In the genomic region with DNA sequence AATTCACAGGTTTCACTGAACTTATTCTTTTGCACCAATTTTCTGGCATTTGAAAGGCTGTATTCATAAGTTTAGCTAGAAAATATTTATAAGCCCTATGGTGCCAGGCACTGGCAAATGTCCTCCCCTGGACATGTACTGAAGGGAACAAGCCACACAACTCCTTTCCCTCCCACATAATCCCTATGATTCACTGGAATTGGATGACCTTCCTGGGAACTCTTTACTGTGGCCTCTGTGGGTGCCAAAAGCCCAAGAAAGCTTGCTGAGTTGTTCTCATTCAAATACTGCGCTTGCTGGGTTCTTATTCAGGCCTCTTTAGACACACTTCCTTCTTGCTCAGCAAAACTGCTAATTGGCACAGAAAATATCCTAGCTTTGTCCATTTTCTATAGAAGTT, we compare ENCODE assay signal across 11 cellular contexts.
DNase-seq lines count a peak whose midpoint lies in the region; ATAC-seq and TF ChIP-seq lines count a peak whose summit lies in the region.
"Had no signal": no experiment of that assay in that cellular context is flagged by ENCODE, and none has a peak within 500 bp of the region (broad histone marks: within the 10 kb centered on the region; RNA-seq: fewer than 3 reads in every experiment).

No MANE protein-coding gene starts in this region.

- H3K18ac ChIP-seq in mesenchymal stem cell (ENCODE audit: low read depth in 1 of 2, low read length in 2 of 2): no peak overlapping the region

- TF ChIP-seq CTCF in AG10803 (conservative IDR thresholded peaks at IDR 0.05; ENCODE audit: low read length) (no peak), LNCaP clone FGC (IDR thresholded peaks at IDR 0.05; ENCODE audit: control insufficient read depth, extremely low read depth, insufficient read depth) (no peak)

- H2BK5ac ChIP-seq in mesenchymal stem cell (ENCODE audit: low read depth, low read length, poor library complexity, severe bottlenecking): no peak overlapping the region

- no peaks in the 10 kb centered on the region for H3K9me3 ChIP-seq in mesenchymal stem cell (ENCODE audit: control insufficient read depth, low read length)

- no peak overlapping the region for H2AFZ ChIP-seq in mesenchymal stem cell (ENCODE audit: low read depth, low read length)

- H2BK15ac ChIP-seq in mesenchymal stem cell (ENCODE audit: low read depth, poor library complexity, severe bottlenecking): no peak overlapping the region

- ATAC-seq in stimulated activated naive CD8-positive, alpha-beta T cell treated with anti-CD3 and anti-CD28 coated beads, Interleukin-15, Interleukin-2, amounts not matched to agents 100 U/mL and 50 U/mL, for 24 hours: no peak
- ATAC-seq in HG02870 (IDR thresholded peaks at IDR 0.05; ENCODE audit: unreplicated experiment): no peak
- ATAC-seq: Panc1 had no signal

- DNase-seq in AG10803 (ENCODE audit: low read depth) (peak; percentile 82), LNCaP clone FGC (ENCODE audit: low read depth) (peak; percentile 11), dedifferentiated amniotic fluid mesenchymal stem cell (ENCODE audit: extremely low spot score) (peak; percentile 53), mesenchymal stem cell (peak; percentile 35), NCI-H2227 treated with DMSO at 0.1 percent for 48 hours (lab: John Stamatoyannopoulos, UW) (no peak), mucosa of gallbladder (ENCODE audit: low spot score) (no peak)
- DNase-seq in stimulated activated naive CD8-positive, alpha-beta T cell treated with anti-CD3 and anti-CD28 coated beads, Interleukin-15, Interleukin-2, amounts not matched to agents 100 U/mL and 50 U/mL, for 24 hours: no peak
- DNase-seq: activated B cell treated with CpG ODN at 0.5 μM for 24 hours, activated gamma-delta T cell had no signal

- no peak overlapping the region for H2AK5ac ChIP-seq in mesenchymal stem cell (ENCODE audit: low read length, severe bottlenecking)

- H3K9ac ChIP-seq in mesenchymal stem cell (ENCODE audit: low read length): peak overlapping the region; percentile 42

- H4K91ac ChIP-seq in mesenchymal stem cell (ENCODE audit: low read length): no peak overlapping the region

- no peaks in the 10 kb centered on the region for H3K27me3 ChIP-seq in mesenchymal stem cell (ENCODE audit: control insufficient read depth in 1 of 2, insufficient read depth in 1 of 2, low read length in 2 of 2)

- H3K14ac ChIP-seq in mesenchymal stem cell (ENCODE audit: low read length in 2 of 2): no peak overlapping the region

- 100% methylated on average over 1 of the region's 1 CpG for WGBS in mesenchymal stem cell

- no peak overlapping the region for H3K27ac ChIP-seq in mesenchymal stem cell (ENCODE audit: low read length, poor library complexity, severe bottlenecking)

- no peaks in the 10 kb centered on the region for H3K4me1 ChIP-seq in mesenchymal stem cell (ENCODE audit: control insufficient read depth, insufficient read depth, low read depth, low read length)

- H2BK120ac ChIP-seq in mesenchymal stem cell (ENCODE audit: low read depth, low read length): no peak overlapping the region

- H3K4me2 ChIP-seq in mesenchymal stem cell (ENCODE audit: low read length, poor library complexity, severe bottlenecking): no peak overlapping the region

- H3K4ac ChIP-seq in mesenchymal stem cell (ENCODE audit: low read depth in 1 of 2, low read length in 2 of 2): no peak overlapping the region

- H3K36me3 ChIP-seq in mesenchymal stem cell (ENCODE audit: control insufficient read depth in 1 of 2, insufficient read depth in 2 of 2, low read depth in 1 of 2, low read length in 2 of 2): no peaks in the 10 kb centered on the region

- H2BK12ac ChIP-seq in mesenchymal stem cell (ENCODE audit: low read length in 2 of 2): no peak overlapping the region

- no peaks in the 10 kb centered on the region for H3K79me1 ChIP-seq in mesenchymal stem cell (replicated peaks; ENCODE audit: low read length, poor library complexity, severe bottlenecking)

- no peak overlapping the region for H3K23ac ChIP-seq in mesenchymal stem cell (ENCODE audit: low read length in 2 of 2)

- H3K4me3 ChIP-seq in AG10803 (ENCODE audit: low read length): no peak overlapping the region
- no peak overlapping the region for H3K4me3 ChIP-seq in LNCaP clone FGC (ENCODE audit: low read depth, low read length)
- H3K4me3 ChIP-seq in mesenchymal stem cell (ENCODE audit: insufficient read depth in 1 of 2, low read depth in 1 of 2, low read length in 2 of 2): no peak overlapping the region

- H4K8ac ChIP-seq in mesenchymal stem cell (ENCODE audit: low read length): no peak overlapping the region

Comparison
In these comparisons a context has a peak if more than half of its experiments do, and no peak if none do; other contexts are left out.
1. DNase-seq: peak in AG10803 (single experiment), LNCaP clone FGC (single experiment), dedifferentiated amniotic fluid mesenchymal stem cell (single experiment) and mesenchymal stem cell (single experiment); none in stimulated activated naive CD8-positive, alpha-beta T cell treated with anti-CD3 and anti-CD28 coated beads, Interleukin-15, Interleukin-2, amounts not matched to agents 100 U/mL and 50 U/mL, for 24 hours (single experiment), NCI-H2227 treated with DMSO at 0.1 percent for 48 hours (single experiment) and mucosa of gallbladder (single experiment).